Comparison of ENCODE assay signal across 8 cellular contexts in genomic region chr1:25771246-25772114, GRCh38. TPM values are rescaled to one million over a fixed set of nuclear protein-coding genes. Genes with fewer than 3 reads are reported as not detected.
DNase-seq lines count a peak whose midpoint lies in the region; ATAC-seq and TF ChIP-seq lines count a peak whose summit lies in the region.

No MANE protein-coding gene starts in this region.

- H3K27ac ChIP-seq in stomach, result peak overlapping the region; percentile 75 to 83 (median 82)

- intact Hi-C loops in stomach (cut with DNase I; ENCODE audit: low total_unique reads), result no loop called here

- H3K27me3 Mint-ChIP-seq in WTC11 (ENCODE audit: low read depth), result no peaks in the 10 kb centered on the region; the same call in 1 of the 2 replicates

- TF ChIP-seq EP300 in stomach (IDR thresholded peaks at IDR 0.05), result no peak

- H3K36me3 Mint-ChIP-seq in WTC11, result no peaks in the 10 kb centered on the region

- no peak for TF ChIP-seq POLR2A in stomach (IDR thresholded peaks at IDR 0.05)

- TF ChIP-seq CTCF in WTC11 (IDR thresholded peaks at IDR 0.05), result no peak
- TF ChIP-seq CTCF in stomach (IDR thresholded peaks at IDR 0.05), result no peak

- peaks cover 56 to 72% (median 66%) of the 10 kb centered on the region in 4 donors for H3K4me1 ChIP-seq in stomach

- H3K36me3 ChIP-seq in stomach, result peaks cover 0 to 15% (median 3%) of the 10 kb centered on the region in 4 donors

- H3K9me3 ChIP-seq in stomach, result no peaks in the 10 kb centered on the region

- POLR2A ChIA-PET in WTC11 (lab: Charles Lee), result no interaction called here

- peak overlapping the region; percentile 66; the same call in 1 of the 2 replicates for H3K27ac Mint-ChIP-seq in WTC11

- peak; percentile 46 for DNase-seq in activated naive CD4-positive, alpha-beta T cell treated with anti-CD3 and anti-CD28 coated beads, Interleukin-2, amount 50 U/mL, for 16 hours
- DNase-seq in activated naive CD4-positive, alpha-beta T cell treated with Interleukin-2 at 50 U/mL for 16 hours, result no peak
- peak; percentile 32 for DNase-seq in WTC11 (ENCODE audit: low spot score)
- peak; percentile 80 for DNase-seq in iPS-NIHi11 (ENCODE audit: low spot score)
- peak; percentile 87 for DNase-seq in stomach
- no peak for DNase-seq in NCI-H128 (lab: John Stamatoyannopoulos, UW; ENCODE audit: unreplicated experiment)

- H3K4me3 ChIP-seq in stomach, result no peak overlapping the region

- ATAC-seq in WTC11, result peak; percentile 63
- ATAC-seq in GM19397 (IDR thresholded peaks at IDR 0.05; ENCODE audit: unreplicated experiment), result no peak
- ATAC-seq in GM21576 (IDR thresholded peaks at IDR 0.05; ENCODE audit: unreplicated experiment), result no peak

- H3K4me1 Mint-ChIP-seq in WTC11, result peaks cover 49% of the 10 kb centered on the region

- H3K4me3 Mint-ChIP-seq in WTC11, result no peak overlapping the region

- H3K9me3 Mint-ChIP-seq in WTC11, result no peaks in the 10 kb centered on the region

- WGBS in stomach, 5 donors, result 28 to 45% (median 37%) methylated on average over 30 to 33 of the region's 33 CpGs

- CTCF ChIA-PET in WTC11 (lab: Charles Lee), result interaction anchor here (0.9 to 1.3 kb wide), 4 partner anchors 9 to 153 kb away, joined by 3 to 7 read pairs (median 4); no protein-coding TSS in a partner anchor

- no peaks in the 10 kb centered on the region for H3K27me3 ChIP-seq in stomach

TF ChIP-seq in WTC11, 78 proteins besides CTCF, POLR2A, EP300 and RAD21:
- TF ChIP-seq ZNF232 (CRISPR knock-in tag; IDR thresholded peaks at IDR 0.05) (no peak), ZNF671 (CRISPR knock-in tag; IDR thresholded peaks at IDR 0.05) (no peak), FOXK1 (CRISPR knock-in tag; IDR thresholded peaks at IDR 0.05) (no peak), ZBTB43 (CRISPR knock-in tag; IDR thresholded peaks at IDR 0.05) (no peak)

RNA-seq across cellular contexts. Expression of gene SELENON, which starts 28.5 kb away (rescaled TPM):
- total RNA-seq in WTC11 (2021), result 80.2 to 99.6 TPM (median 96.0 TPM) in 3 replicates
- 10 to 100 TPM in 4 of 5 donors, 1 to 10 TPM in 1; 1.7 to 81.1 (median 18.3) TPM for total RNA-seq in stomach
- polyA plus RNA-seq in stomach, result 10 to 100 TPM in 2 of 3 donors, 1 to 10 TPM in 1; 9.5 to 29.4 (median 21.7) TPM

RNA-seq across cellular contexts. Expression of gene MTFR1L, which starts 48.3 kb away (rescaled TPM):
- 28.9 to 32.2 TPM (median 30.5 TPM) in 3 replicates for total RNA-seq in WTC11 (2021)
- 100 to 1,000 TPM in 3 of 5 donors, 10 to 100 TPM in 2; 39.3 to 301 (median 107) TPM for total RNA-seq in stomach
- polyA plus RNA-seq in stomach, result 10 to 100 TPM; 41.1 to 52.4 (median 49.5) TPM

Comparison
In these comparisons a context has a peak if more than half of its experiments do, and no peak if none do; other contexts are left out.
1. DNase-seq: peak in activated naive CD4-positive, alpha-beta T cell treated with anti-CD3 and anti-CD28 coated beads, Interleukin-2, amount 50 U/mL, for 16 hours (single experiment), WTC11 (single experiment), iPS-NIHi11 (single experiment) and stomach (single experiment); none in activated naive CD4-positive, alpha-beta T cell treated with Interleukin-2 at 50 U/mL for 16 hours (single experiment) and NCI-H128 (single experiment).